Comparison of ENCODE assay signal across 11 cellular contexts in the genomic region with DNA sequence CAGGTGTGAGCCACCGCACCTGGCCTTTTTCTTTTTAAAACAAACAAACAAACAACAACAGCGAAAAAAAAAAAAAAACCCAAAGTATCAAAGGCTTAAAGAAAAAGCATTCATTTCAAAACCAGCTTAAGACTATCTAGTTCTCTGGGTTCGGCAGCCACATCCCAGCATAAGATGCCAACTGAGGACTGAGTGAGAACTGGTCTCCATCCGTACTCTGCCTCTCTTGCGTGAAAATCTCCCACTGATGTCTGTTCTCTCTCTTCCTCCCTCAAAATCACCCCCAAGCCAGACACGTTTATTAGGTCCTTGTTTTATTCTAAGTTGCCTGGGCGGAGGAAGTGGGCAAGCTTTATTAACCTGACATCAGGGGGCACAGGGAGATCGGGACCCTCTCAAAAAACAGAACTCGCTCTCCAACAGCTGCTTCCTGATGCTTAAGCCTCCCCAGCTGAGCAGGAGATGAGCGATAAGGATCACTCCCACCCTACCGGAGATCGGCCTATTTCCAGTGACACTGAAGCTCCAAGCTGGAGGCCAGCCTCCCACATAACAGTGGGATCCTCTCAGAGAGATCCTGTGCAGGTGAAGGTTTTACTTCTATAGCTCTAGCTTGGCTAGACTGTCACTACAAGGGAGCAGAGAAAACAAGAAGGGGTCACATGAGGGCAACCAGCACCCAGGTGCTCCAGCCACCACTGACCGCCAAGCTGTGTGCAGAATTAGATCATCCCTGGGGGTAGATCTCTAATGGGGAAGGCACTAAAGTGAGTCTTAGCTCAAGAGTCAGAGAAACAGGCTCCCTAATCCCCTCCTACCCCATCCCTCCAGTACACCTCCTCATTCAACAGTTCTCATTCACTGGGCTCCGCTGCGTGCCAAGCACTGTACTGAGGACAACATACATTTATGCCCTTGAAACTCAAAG.
DNase-seq lines count a peak whose midpoint lies in the region; ATAC-seq and TF ChIP-seq lines count a peak whose summit lies in the region.
"Had no signal": no experiment of that assay in that cellular context is flagged by ENCODE, and none has a peak within 500 bp of the region (broad histone marks: within the 10 kb centered on the region; RNA-seq: fewer than 3 reads in every experiment).

No MANE protein-coding gene starts in this region.

- H3K4me3 ChIP-seq in astrocyte of the spinal cord (ENCODE audit: low read depth, low read length), result no peak overlapping the region
- peak overlapping the region in 1 of 2 donors; percentile 10 for H3K4me3 ChIP-seq in muscle layer of colon (ENCODE audit: low read depth in 1 of 2, low read length in 2 of 2)

- H3K9me3 ChIP-seq in muscle layer of colon (ENCODE audit: low read length), result no peaks in the 10 kb centered on the region

- no peak for TF ChIP-seq CTCF in astrocyte of the spinal cord (IDR thresholded peaks at IDR 0.05; ENCODE audit: low read depth, low read length)

- peak; percentile 69 for ATAC-seq in HG02943 (IDR thresholded peaks at IDR 0.05; ENCODE audit: low read depth, unreplicated experiment)

- peak overlapping the region; percentile 78 for H3K27ac ChIP-seq in muscle layer of colon (ENCODE audit: low read depth, low read length)
- H3K27ac ChIP-seq: KMS-11 had no signal

- H3K9ac ChIP-seq in muscle layer of colon (ENCODE audit: low read length), result no peak overlapping the region
- H3K9ac ChIP-seq: KMS-11 had no signal

- peaks cover 55% of the 10 kb centered on the region for H3K4me1 ChIP-seq in muscle layer of colon (ENCODE audit: insufficient read depth, low read length)

- H3K36me3 ChIP-seq in muscle layer of colon (ENCODE audit: insufficient read depth, low read length), result peaks cover 6% of the 10 kb centered on the region

- H3K27me3 ChIP-seq in muscle layer of colon (ENCODE audit: control insufficient read depth in 1 of 2, insufficient read depth in 2 of 2, low read length in 2 of 2), result no peaks in the 10 kb centered on the region

- in situ Hi-C loops in astrocyte of the spinal cord (cut with HindIII; ENCODE audit: low sequenced_read_pairs), result no loop called here

- DNase-seq in EL, result peak; percentile 58
- DNase-seq in astrocyte of the spinal cord (ENCODE audit: low read depth, low spot score), result peak; percentile 30
- DNase-seq in NCI-H748 (lab: John Stamatoyannopoulos, UW; ENCODE audit: unreplicated experiment), result no peak
- no peak for DNase-seq in activated CD4-positive, CD25-positive, alpha-beta regulatory T cell (lab: John Stamatoyannopoulos, UW)
- no peak for DNase-seq in cerebellar nuclear complex (lab: John Stamatoyannopoulos, UW)
- no peak for DNase-seq in NCI-H1092 treated with DMSO at 0.1 percent for 48 hours (lab: John Stamatoyannopoulos, UW)
- DNase-seq: activated naive CD4-positive, alpha-beta T cell treated with anti-CD3 and anti-CD28 coated beads, Interleukin-2, amount 50 U/mL, for 16 hours; NCI-H69 had no signal

Comparison
In these comparisons a context has a peak if more than half of its experiments do, and no peak if none do; other contexts are left out.
1. DNase-seq: peak in EL (single experiment) and astrocyte of the spinal cord (single experiment); none in NCI-H748 (single experiment), activated CD4-positive, CD25-positive, alpha-beta regulatory T cell (0 of 4), cerebellar nuclear complex (0 of 2) and NCI-H1092 treated with DMSO at 0.1 percent for 48 hours (single experiment).